ENCODE assay signal across 8 cellular contexts in genomic region chr3:149299938-149300791, GRCh38. TPM values are rescaled to one million over a fixed set of nuclear protein-coding genes. Genes with fewer than 3 reads are reported as not detected.
DNase-seq lines count a peak whose midpoint lies in the region; ATAC-seq and TF ChIP-seq lines count a peak whose summit lies in the region.

No MANE protein-coding gene starts in this region.

- peaks cover 35% of the 10 kb centered on the region for H3K4me1 ChIP-seq in SJCRH30
- H3K4me1 ChIP-seq in gastrocnemius medialis, result peaks cover 12 to 39% of the 10 kb centered on the region in 2 donors

- H3K9me3 ChIP-seq in SJCRH30 (replicated peaks), result no peaks in the 10 kb centered on the region; the same call in 1 of the 2 replicates
- H3K9me3 ChIP-seq in gastrocnemius medialis, result no peaks in the 10 kb centered on the region

- intact Hi-C loops in gastrocnemius medialis (cut with DNase I; ENCODE audit: low total_unique reads), result no loop called here

- in situ Hi-C loops in gastrocnemius medialis (cut with MboI; ENCODE audit: low sequenced_read_pairs in 4 of 4), result no loop called here

- no peaks in the 10 kb centered on the region for H3K36me3 ChIP-seq in SJCRH30
- H3K36me3 ChIP-seq in gastrocnemius medialis, result no peaks in the 10 kb centered on the region

- TF ChIP-seq POLR2A in gastrocnemius medialis (IDR thresholded peaks at IDR 0.05), result no peak

- TF ChIP-seq CTCF in fibroblast of villous mesenchyme (IDR thresholded peaks at IDR 0.05; ENCODE audit: insufficient read depth, low read depth, low read length) (no peak), gastrocnemius medialis (IDR thresholded peaks at IDR 0.05 in 4 of 5, conservative IDR thresholded peaks at IDR 0.05 in 1 of 5) (no peak)

- peak overlapping the region; percentile 37 for H3K27ac ChIP-seq in SJCRH30
- H3K27ac ChIP-seq in gastrocnemius medialis, result peak overlapping the region; percentile 65 to 85 (median 76)

- ATAC-seq in GM18868 (IDR thresholded peaks at IDR 0.05; ENCODE audit: unreplicated experiment) (peak; percentile 91), gastrocnemius medialis (peak; percentile 92 to 97), GM21360 (IDR thresholded peaks at IDR 0.05; ENCODE audit: unreplicated experiment) (no peak)

- DNase-seq in HPDE6-E6E7 (ENCODE audit: extremely low spot score), result peak; percentile 82
- peak; percentile 62 to 80 for DNase-seq in SJCRH30
- DNase-seq in fibroblast of villous mesenchyme (ENCODE audit: low read depth), result peak; percentile 98
- DNase-seq in gastrocnemius medialis, result peak; percentile 54 to 70
- DNase-seq in NCI-H187 treated with DMSO at 0.1 percent for 48 hours (lab: John Stamatoyannopoulos, UW), result no peak
- no peak for DNase-seq in GM19238 (ENCODE audit: insufficient read length, low spot score)

- H3K4me3 ChIP-seq in SJCRH30 (peak overlapping the region; percentile 11; the same call in 1 of the 2 replicates), fibroblast of villous mesenchyme (ENCODE audit: low read depth, low read length) (no peak overlapping the region), gastrocnemius medialis (peak overlapping the region in 1 of 4 donors; percentile 8)

- H3K27me3 ChIP-seq in SJCRH30 (no peaks in the 10 kb centered on the region), gastrocnemius medialis (no peaks in the 10 kb centered on the region)

RNA-seq across cellular contexts. Expression of gene TM4SF18, which starts 33.3 kb away (rescaled TPM):
- not detected in 2 replicates for total RNA-seq in SJCRH30 (2014; rRNA removed; shearing (Covaris generic))
- 0.32 TPM in 1 of 2 replicates, not detected in the other for total RNA-seq in fibroblast of villous mesenchyme
- total RNA-seq in gastrocnemius medialis, result 10 to 100 TPM in 1 of 4 donors, 1 to 10 TPM in 3; 4.1 to 13.6 (median 5.9) TPM

Comparison
In these comparisons a context has a peak if more than half of its experiments do, and no peak if none do; other contexts are left out.
1. DNase-seq: peak in HPDE6-E6E7 (single experiment), SJCRH30 (2 of 2), fibroblast of villous mesenchyme (single experiment) and gastrocnemius medialis (2 of 2); none in NCI-H187 treated with DMSO at 0.1 percent for 48 hours (single experiment) and GM19238 (single experiment).